ENCODE assay signal across 1 cellular context in the genomic region with DNA sequence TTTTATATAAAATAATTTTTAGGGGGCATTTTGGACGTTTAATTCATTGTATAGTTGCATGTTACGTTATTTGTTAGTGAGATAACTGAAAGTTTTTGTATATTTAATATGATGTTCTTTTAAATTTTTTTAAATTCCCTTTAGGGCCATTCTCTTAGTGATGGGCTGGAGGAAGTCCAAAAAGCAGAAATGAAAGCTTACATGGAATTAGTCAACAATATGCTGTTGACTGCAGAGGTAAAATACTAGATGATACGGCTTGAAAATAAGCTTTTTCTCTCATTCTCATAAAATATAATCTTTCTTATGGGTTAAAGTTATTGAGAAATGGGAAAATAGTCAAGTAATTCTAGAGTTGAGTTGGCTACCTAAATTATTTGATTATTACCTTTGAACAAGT.
TF ChIP-seq lines count a peak whose summit lies in the region.

No MANE protein-coding gene starts in this region.

TF ChIP-seq in GM23338, 12 proteins besides CTCF, POLR2A, EP300 and RAD21 (continued from another document):
- TF ChIP-seq, protein P1, sequence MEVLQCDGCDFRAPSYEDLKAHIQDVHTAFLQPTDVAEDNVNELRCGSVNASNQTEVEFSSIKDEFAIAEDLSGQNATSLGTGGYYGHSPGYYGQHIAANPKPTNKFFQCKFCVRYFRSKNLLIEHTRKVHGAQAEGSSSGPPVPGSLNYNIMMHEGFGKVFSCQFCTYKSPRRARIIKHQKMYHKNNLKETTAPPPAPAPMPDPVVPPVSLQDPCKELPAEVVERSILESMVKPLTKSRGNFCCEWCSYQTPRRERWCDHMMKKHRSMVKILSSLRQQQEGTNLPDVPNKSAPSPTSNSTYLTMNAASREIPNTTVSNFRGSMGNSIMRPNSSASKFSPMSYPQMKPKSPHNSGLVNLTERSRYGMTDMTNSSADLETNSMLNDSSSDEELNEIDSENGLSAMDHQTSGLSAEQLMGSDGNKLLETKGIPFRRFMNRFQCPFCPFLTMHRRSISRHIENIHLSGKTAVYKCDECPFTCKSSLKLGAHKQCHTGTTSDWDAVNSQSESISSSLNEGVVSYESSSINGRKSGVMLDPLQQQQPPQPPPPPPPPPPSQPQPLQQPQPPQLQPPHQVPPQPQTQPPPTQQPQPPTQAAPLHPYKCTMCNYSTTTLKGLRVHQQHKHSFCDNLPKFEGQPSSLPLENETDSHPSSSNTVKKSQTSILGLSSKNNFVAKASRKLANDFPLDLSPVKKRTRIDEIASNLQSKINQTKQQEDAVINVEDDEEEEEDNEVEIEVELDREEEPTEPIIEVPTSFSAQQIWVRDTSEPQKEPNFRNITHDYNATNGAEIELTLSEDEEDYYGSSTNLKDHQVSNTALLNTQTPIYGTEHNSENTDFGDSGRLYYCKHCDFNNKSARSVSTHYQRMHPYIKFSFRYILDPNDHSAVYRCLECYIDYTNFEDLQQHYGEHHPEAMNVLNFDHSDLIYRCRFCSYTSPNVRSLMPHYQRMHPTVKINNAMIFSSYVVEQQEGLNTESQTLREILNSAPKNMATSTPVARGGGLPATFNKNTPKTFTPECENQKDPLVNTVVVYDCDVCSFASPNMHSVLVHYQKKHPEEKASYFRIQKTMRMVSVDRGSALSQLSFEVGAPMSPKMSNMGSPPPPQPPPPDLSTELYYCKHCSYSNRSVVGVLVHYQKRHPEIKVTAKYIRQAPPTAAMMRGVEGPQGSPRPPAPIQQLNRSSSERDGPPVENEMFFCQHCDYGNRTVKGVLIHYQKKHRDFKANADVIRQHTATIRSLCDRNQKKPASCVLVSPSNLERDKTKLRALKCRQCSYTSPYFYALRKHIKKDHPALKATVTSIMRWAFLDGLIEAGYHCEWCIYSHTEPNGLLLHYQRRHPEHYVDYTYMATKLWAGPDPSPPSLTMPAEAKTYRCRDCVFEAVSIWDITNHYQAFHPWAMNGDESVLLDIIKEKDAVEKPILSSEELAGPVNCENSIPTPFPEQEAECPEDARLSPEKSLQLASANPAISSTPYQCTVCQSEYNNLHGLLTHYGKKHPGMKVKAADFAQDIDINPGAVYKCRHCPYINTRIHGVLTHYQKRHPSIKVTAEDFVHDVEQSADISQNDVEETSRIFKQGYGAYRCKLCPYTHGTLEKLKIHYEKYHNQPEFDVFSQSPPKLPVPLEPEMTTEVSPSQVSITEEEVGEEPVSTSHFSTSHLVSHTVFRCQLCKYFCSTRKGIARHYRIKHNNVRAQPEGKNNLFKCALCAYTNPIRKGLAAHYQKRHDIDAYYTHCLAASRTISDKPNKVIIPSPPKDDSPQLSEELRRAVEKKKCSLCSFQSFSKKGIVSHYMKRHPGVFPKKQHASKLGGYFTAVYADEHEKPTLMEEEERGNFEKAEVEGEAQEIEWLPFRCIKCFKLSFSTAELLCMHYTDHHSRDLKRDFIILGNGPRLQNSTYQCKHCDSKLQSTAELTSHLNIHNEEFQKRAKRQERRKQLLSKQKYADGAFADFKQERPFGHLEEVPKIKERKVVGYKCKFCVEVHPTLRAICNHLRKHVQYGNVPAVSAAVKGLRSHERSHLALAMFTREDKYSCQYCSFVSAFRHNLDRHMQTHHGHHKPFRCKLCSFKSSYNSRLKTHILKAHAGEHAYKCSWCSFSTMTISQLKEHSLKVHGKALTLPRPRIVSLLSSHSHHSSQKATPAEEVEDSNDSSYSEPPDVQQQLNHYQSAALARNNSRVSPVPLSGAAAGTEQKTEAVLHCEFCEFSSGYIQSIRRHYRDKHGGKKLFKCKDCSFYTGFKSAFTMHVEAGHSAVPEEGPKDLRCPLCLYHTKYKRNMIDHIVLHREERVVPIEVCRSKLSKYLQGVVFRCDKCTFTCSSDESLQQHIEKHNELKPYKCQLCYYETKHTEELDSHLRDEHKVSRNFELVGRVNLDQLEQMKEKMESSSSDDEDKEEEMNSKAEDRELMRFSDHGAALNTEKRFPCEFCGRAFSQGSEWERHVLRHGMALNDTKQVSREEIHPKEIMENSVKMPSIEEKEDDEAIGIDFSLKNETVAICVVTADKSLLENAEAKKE (CRISPR knock-in tag; IDR thresholded peaks at IDR 0.05): no peak
- TF ChIP-seq CREB1 (CRISPR knock-in tag; IDR thresholded peaks at IDR 0.05; ENCODE audit: low read depth): no peak
- no peak for TF ChIP-seq ZNF114 (CRISPR knock-in tag; IDR thresholded peaks at IDR 0.05)
- no peak for TF ChIP-seq NANOG (IDR thresholded peaks at IDR 0.05; ENCODE audit: borderline replicate concordance)
TF ChIP-seq in GM23338: peak in this region for 0.
